In the genomic region with DNA sequence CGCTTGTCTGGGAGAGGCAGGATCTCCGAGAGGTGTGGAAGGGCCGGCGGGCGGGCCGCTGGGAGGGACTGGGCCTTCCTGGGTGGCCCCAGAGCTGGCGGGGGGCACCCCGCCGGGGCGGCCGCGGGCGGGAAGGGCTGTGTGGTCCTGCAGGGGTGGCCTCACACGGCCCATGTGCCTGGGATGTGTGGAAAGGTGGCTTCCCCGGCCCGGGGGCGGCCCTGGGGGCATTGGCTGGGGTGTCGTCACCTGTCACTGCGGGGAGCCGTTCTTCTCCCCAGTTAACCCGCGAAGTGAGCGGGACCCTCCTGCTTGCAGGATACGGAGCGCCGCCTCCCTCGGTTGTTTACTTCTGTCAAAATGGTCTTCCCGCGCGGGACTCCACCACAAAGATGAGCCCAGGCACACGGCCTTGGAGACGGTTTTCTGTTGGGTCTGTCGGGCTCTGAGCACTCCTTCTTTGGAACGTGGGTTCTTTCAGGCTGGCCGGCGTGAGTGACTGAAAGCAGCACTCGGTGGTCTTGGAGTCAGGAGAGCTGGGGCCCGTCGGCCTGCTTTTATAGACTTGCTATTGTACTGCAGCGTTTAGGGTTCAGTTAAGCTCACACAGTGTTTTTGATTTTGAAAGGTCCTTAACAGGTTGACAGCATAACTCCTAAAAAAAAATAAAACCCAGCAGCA, we compare ENCODE assay signal across 8 cellular contexts. TPM values are rescaled to one million over a fixed set of nuclear protein-coding genes. Genes with fewer than 3 reads are reported as not detected.
DNase-seq lines count a peak whose midpoint lies in the region; ATAC-seq, FAIRE-seq and TF ChIP-seq lines count a peak whose summit lies in the region.

No MANE protein-coding gene starts in this region.

- H3K4me1 ChIP-seq in SK-N-SH (ENCODE audit: control insufficient read depth in 1 of 2, insufficient read depth in 2 of 2, low read depth in 1 of 2, low read length in 1 of 2) (peaks cover 12 to 16% of the 10 kb centered on the region in 2 experiments), adrenal gland (replicated peaks in 1 of 2) (peaks cover 0 to 39% of the 10 kb centered on the region in 2 donors)

- TF ChIP-seq EP300 in SK-N-SH (IDR thresholded peaks at IDR 0.05; ENCODE audit: borderline replicate concordance in 1 of 2, low read depth in 1 of 2, low read length in 1 of 2): no peak

- H3K9me3 ChIP-seq in AG04450 (ENCODE audit: control insufficient read depth, insufficient read depth, low read length) (peaks cover 3% of the 10 kb centered on the region; the same call in 1 of the 2 replicates), SK-N-SH (no peaks in the 10 kb centered on the region), adrenal gland (replicated peaks in 1 of 3) (no peaks in the 10 kb centered on the region)

- CTCF ChIA-PET in AG04450 (lab: Charles Lee) (no interaction called here), SK-N-SH (lab: Yijun Ruan, JAX) (interaction anchor here (1.1 kb wide), 1 partner anchor 32 kb away, joined by 4 read pairs; no protein-coding TSS in a partner anchor)

- ATAC-seq in GM18870 (IDR thresholded peaks at IDR 0.05; ENCODE audit: unreplicated experiment): peak; percentile 26
- ATAC-seq in HG03108 (IDR thresholded peaks at IDR 0.05; ENCODE audit: unreplicated experiment): peak; percentile 24
- ATAC-seq in sciatic nerve: peak; percentile 74

- no peak for FAIRE-seq in D721Med (lab: Jason Lieb, UNC)

- H3K9me2 ChIP-seq in SK-N-SH: no peaks in the 10 kb centered on the region

- DNase-seq in AG04450 (ENCODE audit: low read depth, low spot score) (no peak), SK-N-SH (no peak), adrenal gland (peak in 5 of 7 donors; percentile 37 to 62 (median 39)), hypothalamus (lab: John Stamatoyannopoulos, UW) (peak in 28 of 51 donors; percentile 10 to 82 (median 52)), sciatic nerve (ENCODE audit: low spot score) (peak; percentile 74), D721Med (ENCODE audit: insufficient read length, low spot score) (no peak)

- H3K4me2 ChIP-seq in SK-N-SH: peak overlapping the region; percentile 94

- no peak for TF ChIP-seq RAD21 in SK-N-SH (IDR thresholded peaks at IDR 0.05; ENCODE audit: low read length)

- H3K79me2 ChIP-seq in SK-N-SH (ENCODE audit: insufficient read depth): peaks cover 56% of the 10 kb centered on the region

- H3K27me3 ChIP-seq in AG04450 (ENCODE audit: control insufficient read depth, insufficient read depth, low read length) (no peaks in the 10 kb centered on the region), SK-N-SH (ENCODE audit: insufficient read depth) (no peaks in the 10 kb centered on the region), adrenal gland (no peaks in the 10 kb centered on the region)

- peak overlapping the region; percentile 93 for H3K9ac ChIP-seq in SK-N-SH

- TF ChIP-seq POLR2A in adrenal gland (IDR thresholded peaks at IDR 0.05): no peak

- TF ChIP-seq CTCF in AG04450 (IDR thresholded peaks at IDR 0.05; ENCODE audit: low read depth, low read length) (no peak), SK-N-SH (IDR thresholded peaks at IDR 0.05) (no peak), adrenal gland (IDR thresholded peaks at IDR 0.05) (no peak), D721Med (IDR thresholded peaks at IDR 0.05; ENCODE audit: insufficient read depth, missing control alignments) (no peak)

- H3K4me3 ChIP-seq in AG04450 (ENCODE audit: low read depth, low read length): peak overlapping the region; percentile 83
- H3K4me3 ChIP-seq in SK-N-SH (ENCODE audit: low read depth in 2 of 2, low read length in 1 of 2): peak overlapping the region; percentile 86 to 96
- peak overlapping the region; percentile 75 to 100 (median 96) for H3K4me3 ChIP-seq in adrenal gland

- H3F3A ChIP-seq in SK-N-SH (replicated peaks; ENCODE audit: insufficient read depth): peaks cover 7% of the 10 kb centered on the region

- peak overlapping the region; percentile 91; the same call in 1 of the 2 replicates for H2AFZ ChIP-seq in SK-N-SH (ENCODE audit: low read depth)

- H3K27ac ChIP-seq in AG04450 (ENCODE audit: low read depth, low read length) (peak overlapping the region; percentile 94), SK-N-SH (ENCODE audit: low read depth in 2 of 2, low read length in 1 of 2) (peak overlapping the region; percentile 96 to 98), adrenal gland (peak overlapping the region; percentile 29 to 92 (median 87))

- intact Hi-C loops in adrenal gland (cut with DNase I): no loop called here
- intact Hi-C loops in sciatic nerve (cut with DNase I): no loop called here

- 0% methylated on average over 7 of the region's 40 CpGs for WGBS in SK-N-SH (ENCODE audit: low lambda C conversion rate)
- WGBS in adrenal gland, 4 donors: 0 to 4% (median 1%) methylated on average over 4 to 40 of the region's 40 CpGs

- POLR2A ChIA-PET in AG04450 (lab: Yijun Ruan, JAX): interaction anchor here (0.6 to 1.5 kb wide), 2 partner anchors 177 to 215 kb away, joined by 3 to 6 read pairs; no protein-coding TSS in a partner anchor
- POLR2A ChIA-PET in SK-N-SH (lab: Yijun Ruan, JAX): no interaction called here

- peaks cover 23% of the 10 kb centered on the region for H4K20me1 ChIP-seq in SK-N-SH (ENCODE audit: insufficient read depth)

- H3K36me3 ChIP-seq in SK-N-SH (replicated peaks in 1 of 2; ENCODE audit: control insufficient read depth in 1 of 2, insufficient read depth in 2 of 2, low read length in 1 of 2) (peaks cover 23 to 26% of the 10 kb centered on the region in 2 experiments), adrenal gland (replicated peaks in 1 of 2) (no peaks in the 10 kb centered on the region)

TF ChIP-seq in SK-N-SH, 30 proteins besides CTCF, POLR2A, EP300 and RAD21:
- TF ChIP-seq, protein P1, sequence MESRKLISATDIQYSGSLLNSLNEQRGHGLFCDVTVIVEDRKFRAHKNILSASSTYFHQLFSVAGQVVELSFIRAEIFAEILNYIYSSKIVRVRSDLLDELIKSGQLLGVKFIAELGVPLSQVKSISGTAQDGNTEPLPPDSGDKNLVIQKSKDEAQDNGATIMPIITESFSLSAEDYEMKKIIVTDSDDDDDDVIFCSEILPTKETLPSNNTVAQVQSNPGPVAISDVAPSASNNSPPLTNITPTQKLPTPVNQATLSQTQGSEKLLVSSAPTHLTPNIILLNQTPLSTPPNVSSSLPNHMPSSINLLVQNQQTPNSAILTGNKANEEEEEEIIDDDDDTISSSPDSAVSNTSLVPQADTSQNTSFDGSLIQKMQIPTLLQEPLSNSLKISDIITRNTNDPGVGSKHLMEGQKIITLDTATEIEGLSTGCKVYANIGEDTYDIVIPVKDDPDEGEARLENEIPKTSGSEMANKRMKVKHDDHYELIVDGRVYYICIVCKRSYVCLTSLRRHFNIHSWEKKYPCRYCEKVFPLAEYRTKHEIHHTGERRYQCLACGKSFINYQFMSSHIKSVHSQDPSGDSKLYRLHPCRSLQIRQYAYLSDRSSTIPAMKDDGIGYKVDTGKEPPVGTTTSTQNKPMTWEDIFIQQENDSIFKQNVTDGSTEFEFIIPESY (IDR thresholded peaks at IDR 0.05; ENCODE audit: borderline replicate concordance, low read depth): no peak
- TF ChIP-seq NFIC (IDR thresholded peaks at IDR 0.05; ENCODE audit: borderline replicate concordance) (no peak), RFX5 (IDR thresholded peaks at IDR 0.05; ENCODE audit: low read length) (no peak), TCF12 (IDR thresholded peaks at IDR 0.05) (no peak), TEAD4 (IDR thresholded peaks at IDR 0.05; ENCODE audit: borderline replicate concordance, insufficient read depth) (no peak), RCOR1 (IDR thresholded peaks at IDR 0.05; ENCODE audit: low read length) (no peak), SIN3A (IDR thresholded peaks at IDR 0.05; ENCODE audit: borderline replicate concordance, low read depth, low read length) (peak; percentile 76), JUND (IDR thresholded peaks at IDR 0.05) (no peak), NRF1 (IDR thresholded peaks at IDR 0.05; ENCODE audit: low read depth, low read length) (no peak), FOXM1 (IDR thresholded peaks at IDR 0.05; ENCODE audit: low read depth) (no peak), MXI1 (IDR thresholded peaks at IDR 0.05; ENCODE audit: low read depth, low read length) (peak; percentile 77)

RNA-seq across cellular contexts. Expression of gene SMC3, which starts 0.7 kb away (rescaled TPM):
- polyA plus RNA-seq in AG04450 (2011; rRNA removed): 18.9 and 26.2 TPM in 2 replicates
- polyA minus RNA-seq in AG04450 (2011; rRNA and poly(A)+ RNA removed): 6.4 and 14.0 TPM in 2 replicates
- 8.0 and 10.1 TPM in 2 replicates for polyA plus RNA-seq in SK-N-SH (2012; rRNA removed)
- polyA plus RNA-seq in SK-N-SH (2012; cell fraction: cytosol; rRNA removed): 13.8 and 19.8 TPM in 2 replicates
- 4.9 and 9.1 TPM in 2 replicates for polyA plus RNA-seq in SK-N-SH (2012; cell fraction: nucleus; rRNA removed)
- total RNA-seq in adrenal gland: 10 to 100 TPM; 16.8 to 31.0 (median 21.5) TPM
- polyA plus RNA-seq in adrenal gland: 10 to 100 TPM in 2 of 3 donors, 1 to 10 TPM in 1; 10.0 to 38.8 (median 14.8) TPM
- 48.6 TPM for total RNA-seq in sciatic nerve

Comparison
In these comparisons a context has a peak if more than half of its experiments do, and no peak if none do; other contexts are left out.
1. DNase-seq: peak in adrenal gland (5 of 7), hypothalamus (28 of 51) and sciatic nerve (single experiment); none in AG04450 (single experiment), SK-N-SH (single experiment) and D721Med (single experiment).
2. ATAC-seq: peak in every context shown above with its lines; median percentile 74 in sciatic nerve; 26 in GM18870; 24 in HG03108.
3. Peak in every context shown above with its lines, with median percentiles within 50 percentile points of each other: H3K27ac ChIP-seq and H3K4me3 ChIP-seq.